Comparison of ENCODE assay signal across 8 cellular contexts in genomic region chr13:84917252-84917878, GRCh38.
DNase-seq lines count a peak whose midpoint lies in the region; ATAC-seq and TF ChIP-seq lines count a peak whose summit lies in the region.

No MANE protein-coding gene starts in this region.

- intact Hi-C loops in body of pancreas (cut with DNase I), result loop anchor here (5.0 kb wide), 1 partner anchor 885 kb away; no protein-coding TSS in a partner anchor
- intact Hi-C loops in activated naive CD4-positive, alpha-beta T cell treated with anti-CD3 and anti-CD28 coated beads for 36 hours (cut with micrococcal nuclease), result loop anchor here (1.0 to 5.0 kb wide), 2 partner anchors 889 to 910 kb away; no protein-coding TSS in a partner anchor

- no peaks in the 10 kb centered on the region for H3K4me1 ChIP-seq in body of pancreas
- H3K4me1 ChIP-seq in neural progenitor cell, result no peaks in the 10 kb centered on the region

- no peaks in the 10 kb centered on the region for H3K36me3 Mint-ChIP-seq in neural progenitor cell
- H3K36me3 Mint-ChIP-seq in effector memory CD8-positive, alpha-beta T cell (ENCODE audit: insufficient read depth), result no peaks in the 10 kb centered on the region
- H3K36me3 Mint-ChIP-seq in activated naive CD4-positive, alpha-beta T cell treated with anti-CD3 and anti-CD28 coated beads for 36 hours (ENCODE audit: low read depth), result no peaks in the 10 kb centered on the region

- H3K4me3 ChIP-seq in body of pancreas (no peak overlapping the region), neural progenitor cell (no peak overlapping the region)

- H3K36me3 ChIP-seq in body of pancreas (replicated peaks in 1 of 2; ENCODE audit: insufficient read depth in 1 of 2, low read depth in 2 of 2) (no peaks in the 10 kb centered on the region), neural progenitor cell (no peaks in the 10 kb centered on the region)

- TF ChIP-seq POLR2A in body of pancreas (IDR thresholded peaks at IDR 0.05), result no peak

- peak in 6 of 7 experiments; percentile 13 to 42 (median 37) for TF ChIP-seq CTCF in body of pancreas (IDR thresholded peaks at IDR 0.05)
- TF ChIP-seq CTCF in neural progenitor cell (IDR thresholded peaks at IDR 0.05), result peak; percentile 66

- CTCF ChIA-PET in activated naive CD4-positive, alpha-beta T cell treated with anti-CD3 and anti-CD28 coated beads for 36 hours (lab: Charles Lee), result no interaction called here

- 32 to 33% methylated on average over 4 of the region's 4 CpGs for WGBS in body of pancreas, 2 donors

- H3F3A ChIP-seq in neural progenitor cell (ENCODE audit: low read depth), result no peaks in the 10 kb centered on the region

- H3K27ac Mint-ChIP-seq in neural progenitor cell, result no peak overlapping the region
- no peak overlapping the region for H3K27ac Mint-ChIP-seq in effector memory CD8-positive, alpha-beta T cell
- H3K27ac Mint-ChIP-seq in activated naive CD4-positive, alpha-beta T cell treated with anti-CD3 and anti-CD28 coated beads for 36 hours, result no peak overlapping the region

- no peaks in the 10 kb centered on the region for H3K79me2 ChIP-seq in neural progenitor cell (ENCODE audit: low read depth)

- H3K27me3 ChIP-seq in body of pancreas (no peaks in the 10 kb centered on the region), neural progenitor cell (no peaks in the 10 kb centered on the region)

- no peaks in the 10 kb centered on the region for H3K27me3 Mint-ChIP-seq in neural progenitor cell (ENCODE audit: insufficient read depth, low read depth)
- no peaks in the 10 kb centered on the region for H3K27me3 Mint-ChIP-seq in effector memory CD8-positive, alpha-beta T cell
- no peaks in the 10 kb centered on the region for H3K27me3 Mint-ChIP-seq in activated naive CD4-positive, alpha-beta T cell treated with anti-CD3 and anti-CD28 coated beads for 36 hours (ENCODE audit: low read depth)

- H3K27ac ChIP-seq in body of pancreas, result no peak overlapping the region
- no peak overlapping the region for H3K27ac ChIP-seq in neural progenitor cell

- no peaks in the 10 kb centered on the region for H4K20me1 ChIP-seq in neural progenitor cell (ENCODE audit: low read depth)

- H3K4me1 Mint-ChIP-seq in neural progenitor cell, result no peaks in the 10 kb centered on the region
- no peaks in the 10 kb centered on the region for H3K4me1 Mint-ChIP-seq in effector memory CD8-positive, alpha-beta T cell (ENCODE audit: low read depth in 2 of 2)
- no peaks in the 10 kb centered on the region for H3K4me1 Mint-ChIP-seq in activated naive CD4-positive, alpha-beta T cell treated with anti-CD3 and anti-CD28 coated beads for 36 hours (ENCODE audit: low read depth)

- no peak overlapping the region for H2AFZ ChIP-seq in neural progenitor cell (replicated peaks)

- no peak overlapping the region for H3K4me2 ChIP-seq in neural progenitor cell

- DNase-seq in GM04504 (ENCODE audit: low read depth) (peak; percentile 1), NCI-H1105 (lab: John Stamatoyannopoulos, UW) (peak; percentile 7), body of pancreas (no peak), neural progenitor cell (ENCODE audit: low spot score) (no peak)
- DNase-seq in effector memory CD8-positive, alpha-beta T cell, result no peak
- DNase-seq in activated naive CD4-positive, alpha-beta T cell treated with anti-CD3 and anti-CD28 coated beads for 36 hours, result no peak
- DNase-seq in activated CD4-positive, CD25-positive, alpha-beta regulatory T cell treated with anti-CD3 and anti-CD28 coated beads, Interleukin-2, amount 50 U/mL, for 72 hours, result no peak

- no peak overlapping the region for H3K4me3 Mint-ChIP-seq in neural progenitor cell
- H3K4me3 Mint-ChIP-seq in effector memory CD8-positive, alpha-beta T cell, result no peak overlapping the region
- no peak overlapping the region for H3K4me3 Mint-ChIP-seq in activated naive CD4-positive, alpha-beta T cell treated with anti-CD3 and anti-CD28 coated beads for 36 hours

- no peak overlapping the region for H3K9ac ChIP-seq in neural progenitor cell

- H3K9me3 Mint-ChIP-seq in neural progenitor cell, result no peaks in the 10 kb centered on the region
- H3K9me3 Mint-ChIP-seq in effector memory CD8-positive, alpha-beta T cell, result no peaks in the 10 kb centered on the region
- H3K9me3 Mint-ChIP-seq in activated naive CD4-positive, alpha-beta T cell treated with anti-CD3 and anti-CD28 coated beads for 36 hours, result no peaks in the 10 kb centered on the region

- H3K9me3 ChIP-seq in body of pancreas (no peaks in the 10 kb centered on the region), neural progenitor cell (ENCODE audit: low read depth) (no peaks in the 10 kb centered on the region)

- ATAC-seq in body of pancreas (no peak), HG03175 (IDR thresholded peaks at IDR 0.05; ENCODE audit: unreplicated experiment) (no peak)
- no peak for ATAC-seq in effector memory CD8-positive, alpha-beta T cell (replicated peaks)

Comparison
In these comparisons a context has a peak if more than half of its experiments do, and no peak if none do; other contexts are left out.
1. DNase-seq: peak in GM04504 (single experiment) and NCI-H1105 (single experiment); none in body of pancreas (0 of 4), neural progenitor cell (single experiment), effector memory CD8-positive, alpha-beta T cell (0 of 3), activated naive CD4-positive, alpha-beta T cell treated with anti-CD3 and anti-CD28 coated beads for 36 hours (single experiment) and activated CD4-positive, CD25-positive, alpha-beta regulatory T cell treated with anti-CD3 and anti-CD28 coated beads, Interleukin-2, amount 50 U/mL, for 72 hours (single experiment).